Comparison of ENCODE assay signal across 8 cellular contexts in the genomic region with DNA sequence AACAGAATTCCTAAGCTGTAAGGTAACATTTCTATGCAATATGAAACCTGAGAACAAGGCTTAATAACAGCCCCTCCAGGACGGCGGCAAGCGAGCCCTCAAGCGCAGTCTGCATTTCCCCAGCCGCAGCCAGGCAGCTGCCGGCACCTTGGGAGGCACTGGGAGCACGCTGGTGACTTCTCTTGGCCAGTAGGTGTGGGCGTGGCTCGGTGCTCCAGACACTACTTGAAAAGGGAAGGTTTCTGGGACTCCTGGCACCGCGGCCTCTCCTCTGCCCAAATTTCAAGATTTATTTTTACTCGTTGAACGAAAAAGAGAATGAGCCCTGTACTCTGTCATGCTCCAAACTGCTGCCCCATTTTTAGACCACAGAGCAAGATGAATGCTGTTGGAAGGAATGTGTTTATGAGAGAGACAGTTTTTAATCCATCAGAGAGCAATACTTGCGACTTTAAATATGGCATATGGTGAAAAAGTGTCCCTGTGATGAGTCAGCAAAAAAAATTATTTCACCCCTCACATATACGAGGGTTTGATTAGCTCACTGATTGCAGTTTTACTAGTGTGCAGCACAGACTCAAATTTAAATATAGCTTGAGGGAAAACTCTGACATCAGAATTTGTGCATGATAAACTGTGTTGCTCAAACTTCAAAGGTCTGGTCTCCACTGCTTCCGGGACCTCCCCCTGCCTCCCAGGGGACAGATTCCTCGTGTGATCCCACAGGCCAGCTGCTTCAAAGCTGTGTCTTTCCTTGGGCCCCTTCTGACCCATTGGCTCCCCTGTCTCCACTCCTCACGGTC.
DNase-seq lines count a peak whose midpoint lies in the region; ATAC-seq, FAIRE-seq and TF ChIP-seq lines count a peak whose summit lies in the region.

No MANE protein-coding gene starts in this region.

- H3K36me3 ChIP-seq in H1 (ENCODE audit: control insufficient read depth in 2 of 4, insufficient read depth in 4 of 4, low read length in 3 of 4) (no peaks in the 10 kb centered on the region; a peak in 1 of 8 replicates), mucosa of stomach (ENCODE audit: control insufficient read depth, insufficient read depth, low read length) (no peaks in the 10 kb centered on the region), small intestine (ENCODE audit: control insufficient read depth in 2 of 2, insufficient read depth in 2 of 2, low read length in 2 of 2) (no peaks in the 10 kb centered on the region)

- TF ChIP-seq RAD21 in A549 (conservative IDR thresholded peaks at IDR 0.05 in 1 of 2, IDR thresholded peaks at IDR 0.05 in 1 of 2) (no peak), H1 (IDR thresholded peaks at IDR 0.05 in 1 of 2, conservative IDR thresholded peaks at IDR 0.05 in 1 of 2; ENCODE audit: low read depth in 2 of 2, low read length in 2 of 2) (no peak)

- no peak overlapping the region for H2BK12ac ChIP-seq in H1 (ENCODE audit: low read depth, low read length)

- TF ChIP-seq EP300 in A549 (IDR thresholded peaks at IDR 0.05) (no peak), H1 (IDR thresholded peaks at IDR 0.05; ENCODE audit: borderline replicate concordance in 1 of 2, low read depth in 2 of 2, low read length in 2 of 2) (no peak)

- H3K9me3 ChIP-seq in A549: no peaks in the 10 kb centered on the region; the same call in 2 of the 3 replicates
- peaks cover 0 to 7% of the 10 kb centered on the region in 2 experiments; a peak in 1 of 4 replicates for H3K9me3 ChIP-seq in H1 (ENCODE audit: insufficient read depth in 2 of 2, low read depth in 1 of 2, low read length in 1 of 2)
- no peaks in the 10 kb centered on the region for H3K9me3 ChIP-seq in mucosa of stomach (ENCODE audit: control insufficient read depth, low read length)
- H3K9me3 ChIP-seq in small intestine (ENCODE audit: control insufficient read depth, low read depth): no peaks in the 10 kb centered on the region

- H2AK5ac ChIP-seq in H1 (ENCODE audit: low read depth, low read length): peak overlapping the region; percentile 70; the same call in 1 of the 2 replicates

- H3K4me3 ChIP-seq in A549: no peak overlapping the region
- H3K4me3 ChIP-seq in H1 (ENCODE audit: extremely low read depth in 1 of 4, insufficient read depth in 2 of 4, low read depth in 3 of 4, low read length in 4 of 4): no peak overlapping the region
- H3K4me3 ChIP-seq in mucosa of stomach (ENCODE audit: low read length): no peak overlapping the region
- H3K4me3 ChIP-seq in small intestine (ENCODE audit: low read depth in 1 of 2, low read length in 2 of 2): no peak overlapping the region

- POLR2A ChIA-PET in A549 (lab: Yijun Ruan, JAX) (no interaction called here), H1 (lab: Charles Lee; ENCODE audit: partially characterized antibody) (no interaction called here)

- ATAC-seq in A549 (no peak), HG03521 (IDR thresholded peaks at IDR 0.05; ENCODE audit: unreplicated experiment) (no peak), HG02798 (IDR thresholded peaks at IDR 0.05; ENCODE audit: poor library complexity, unreplicated experiment) (no peak)

- no peaks in the 10 kb centered on the region for H3K23me2 ChIP-seq in H1 (ENCODE audit: low read depth, low read length)

- H2BK15ac ChIP-seq in H1 (ENCODE audit: low read length): no peak overlapping the region

- H3K79me1 ChIP-seq in H1 (ENCODE audit: low read depth, low read length): peaks cover 4% of the 10 kb centered on the region; the same call in 1 of the 2 replicates

- CTCF ChIA-PET in A549 (lab: Yijun Ruan, JAX) (interaction anchor here (1.4 kb wide), 1 partner anchor 9 kb away, joined by 3 read pairs; no protein-coding TSS in a partner anchor), H1 (lab: Charles Lee; ENCODE audit: partially characterized antibody) (interaction anchor here (1.0 to 2.5 kb wide), 8 partner anchors 9 to 65 kb away, joined by 3 to 10 read pairs (median 4); no protein-coding TSS in a partner anchor)

- H3K23ac ChIP-seq in H1 (ENCODE audit: insufficient read length): no peak overlapping the region

- H3K27me3 ChIP-seq in H1 (replicated peaks in 1 of 4; ENCODE audit: control insufficient read depth in 3 of 4, extremely low read depth in 1 of 4, insufficient read depth in 3 of 4, low read length in 3 of 4) (no peaks in the 10 kb centered on the region), mucosa of stomach (ENCODE audit: control insufficient read depth, insufficient read depth, low read length) (no peaks in the 10 kb centered on the region), small intestine (ENCODE audit: control insufficient read depth in 2 of 2, insufficient read depth in 2 of 2, low read length in 2 of 2) (no peaks in the 10 kb centered on the region)

- H3K18ac ChIP-seq in H1 (ENCODE audit: extremely low read depth, low read length): no peak overlapping the region

- H4K20me1 ChIP-seq in H1 (replicated peaks in 1 of 2; ENCODE audit: control insufficient read depth in 1 of 2, insufficient read depth in 2 of 2, low read length in 2 of 2): no peaks in the 10 kb centered on the region

- no peak for TF ChIP-seq POLR2A in A549 (IDR thresholded peaks at IDR 0.05; ENCODE audit: low read length)
- no peak for TF ChIP-seq POLR2A in H1 (IDR thresholded peaks at IDR 0.05; ENCODE audit: control extremely low read depth in 1 of 2, low read depth in 2 of 2, low read length in 2 of 2)

- FAIRE-seq in A549 (lab: Jason Lieb, UNC) (no peak), H1 (lab: Jason Lieb, UNC) (no peak), small intestine (lab: Jason Lieb, UNC) (no peak)

- H4K8ac ChIP-seq in H1 (ENCODE audit: extremely low read depth, insufficient read depth, low read length): no peak overlapping the region

- H3K4me1 ChIP-seq in A549 (0 out of 3 replicates have a peak, but pooled peaks cover 3% of the 10 kb centered on the region), H1 (replicated peaks in 1 of 4; ENCODE audit: control insufficient read depth in 3 of 4, insufficient read depth in 4 of 4, low read length in 3 of 4) (peaks cover 0 to 15% (median 4%) of the 10 kb centered on the region in 4 experiments; a peak in 4 of 7 replicates), mucosa of stomach (ENCODE audit: control insufficient read depth, insufficient read depth, low read length) (no peaks in the 10 kb centered on the region), small intestine (ENCODE audit: control insufficient read depth in 2 of 2, insufficient read depth in 1 of 2, low read depth in 1 of 2, low read length in 1 of 2) (no peaks in the 10 kb centered on the region)

- no peak overlapping the region for H4K91ac ChIP-seq in H1 (replicated peaks; ENCODE audit: insufficient read length, low read length)

- H2BK120ac ChIP-seq in H1 (replicated peaks; ENCODE audit: low read depth, low read length): no peak overlapping the region

- no peak overlapping the region for H3K56ac ChIP-seq in H1 (replicated peaks; ENCODE audit: insufficient read length, low read depth, low read length)

- H3K9ac ChIP-seq in H1 (replicated peaks in 1 of 4; ENCODE audit: extremely low read depth in 1 of 4, low read depth in 3 of 4, low read length in 3 of 4) (no peak overlapping the region), mucosa of stomach (ENCODE audit: low read length) (peak overlapping the region; percentile 8)

- H2BK5ac ChIP-seq in H1 (ENCODE audit: low read depth, low read length): 0 out of 2 replicates have a peak overlapping the region, but pooled peaks have one; percentile 49

- H2AFZ ChIP-seq in H1 (ENCODE audit: low read length): no peak overlapping the region

- H3K27ac ChIP-seq in A549: peak overlapping the region in 1 of 2 experiments; percentile 53; a peak in 3 of 6 replicates
- no peak overlapping the region for H3K27ac ChIP-seq in H1 (ENCODE audit: low read depth, low read length)
- peak overlapping the region in 1 of 2 donors; percentile 76 for H3K27ac ChIP-seq in small intestine (ENCODE audit: low read depth in 1 of 2, low read length in 1 of 2)

- TF ChIP-seq CTCF in A549 (IDR thresholded peaks at IDR 0.05) (no peak), H1 (IDR thresholded peaks at IDR 0.05; ENCODE audit: control extremely low read depth in 1 of 3, insufficient read depth in 1 of 3, low read depth in 1 of 3, low read length in 3 of 3) (no peak)

- no peak overlapping the region for H4K5ac ChIP-seq in H1 (ENCODE audit: insufficient read length, low read depth, low read length)

- H3K14ac ChIP-seq in H1 (ENCODE audit: insufficient read length): no peak overlapping the region

- H2BK20ac ChIP-seq in H1 (ENCODE audit: low read length): no peak overlapping the region

- no peaks in the 10 kb centered on the region; a peak in 1 of 4 replicates for H3K79me2 ChIP-seq in H1 (ENCODE audit: control insufficient read depth in 1 of 2, insufficient read depth in 2 of 2, low read length in 2 of 2)

- H3K4ac ChIP-seq in H1 (replicated peaks; ENCODE audit: insufficient read length, low read depth, low read length): no peak overlapping the region

- WGBS in A549 (ENCODE audit: missing lambda C conversion rate): 87% methylated on average over 18 of the region's 18 CpGs
- 80% methylated on average over 17 of the region's 18 CpGs; no CpG with 5 or more reads in 1 of the 2 experiments for WGBS in H1 (ENCODE audit: extremely low coverage in 1 of 2, insufficient coverage in 1 of 2, insufficient read length in 1 of 2, insufficient replicate concordance in 2 of 2, low coverage in 1 of 2, low lambda C conversion rate in 2 of 2, missing lambda C conversion rate in 1 of 2), 2 experiments
- WGBS in small intestine, 3 donors: 58 to 72% (median 69%) methylated on average over 18 of the region's 18 CpGs

- DNase-seq in A549 (ENCODE audit: low read depth in 1 of 2, low spot score in 1 of 2) (no peak), LHCN-M2 (ENCODE audit: low read depth) (peak; percentile 87), H1 (ENCODE audit: low read depth in 1 of 2, low spot score in 2 of 2) (no peak), small intestine (no peak)
- no peak for DNase-seq in activated CD4-positive, CD25-positive, alpha-beta regulatory T cell treated with anti-CD3 and anti-CD28 coated beads, Interleukin-2, amount 50 U/mL, for 72 hours

- H3K4me2 ChIP-seq in A549 (no peak overlapping the region), H1 (ENCODE audit: insufficient read depth in 1 of 2, low read depth in 2 of 2, low read length in 2 of 2) (no peak overlapping the region)

TF ChIP-seq in A549, 52 proteins besides CTCF, POLR2A, EP300 and RAD21 (continues in another document):
- TF ChIP-seq HEYL (CRISPR knock-in tag; IDR thresholded peaks at IDR 0.05) (no peak), MAFK (IDR thresholded peaks at IDR 0.05; ENCODE audit: partially characterized antibody) (peak; percentile 96), FOSB (CRISPR knock-in tag; IDR thresholded peaks at IDR 0.05) (no peak), NPAS2 (CRISPR knock-in tag; IDR thresholded peaks at IDR 0.05; ENCODE audit: borderline replicate concordance) (no peak), FOSL2 (IDR thresholded peaks at IDR 0.05) (no peak), FOSL2 (CRISPR knock-in tag; IDR thresholded peaks at IDR 0.05) (no peak)

TF ChIP-seq in H1, 55 proteins besides CTCF, POLR2A, EP300 and RAD21 (continues in another document):
- TF ChIP-seq SRF (IDR thresholded peaks at IDR 0.05; ENCODE audit: low read depth, low read length): no peak
- TF ChIP-seq BACH1 (IDR thresholded peaks at IDR 0.05; ENCODE audit: low read length): peak; percentile 53; the same call in 1 of the 2 replicates
- TF ChIP-seq JUN (IDR thresholded peaks at IDR 0.05; ENCODE audit: low read depth, low read length): no peak
- peak; percentile 95 for TF ChIP-seq MAFK (IDR thresholded peaks at IDR 0.05; ENCODE audit: low read depth, low read length)
- no peak for TF ChIP-seq SP4 (IDR thresholded peaks at IDR 0.05; ENCODE audit: low read length)
